19 cellular contexts compared by ENCODE assay signal in the genomic region with DNA sequence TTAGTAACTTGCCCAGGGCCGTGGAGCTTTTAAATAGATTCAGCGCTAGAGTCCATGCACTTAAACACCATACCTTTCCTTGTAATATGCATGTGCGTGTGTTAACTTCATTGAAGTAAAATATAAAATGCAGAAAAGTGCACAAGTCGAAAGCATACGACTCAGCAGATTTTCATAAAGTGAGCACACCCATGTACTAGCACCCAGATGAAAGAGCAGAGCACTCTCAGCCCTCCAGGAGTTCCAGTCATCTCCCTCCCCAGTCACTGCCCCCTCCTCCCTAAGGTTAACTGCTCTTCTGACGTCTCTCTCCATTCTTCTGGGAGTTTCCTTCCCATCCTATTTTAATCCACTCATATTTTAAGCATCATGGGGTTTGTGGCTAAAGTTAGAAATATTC. TPM values are rescaled to one million over a fixed set of nuclear protein-coding genes. Genes with fewer than 3 reads are reported as not detected.
A peak's percentile ranks its signal among the peaks of the same experiment; 100 is the strongest.
DNase-seq lines count a peak whose midpoint lies in the region; ATAC-seq, FAIRE-seq and TF ChIP-seq lines count a peak whose summit lies in the region.
"Had no signal": no experiment of that assay in that cellular context is flagged by ENCODE, and none has a peak within 500 bp of the region (broad histone marks: within the 10 kb centered on the region; RNA-seq: fewer than 3 reads in every experiment).

No MANE protein-coding gene starts in this region.

- H4K5ac ChIP-seq in H1 (ENCODE audit: insufficient read length, low read depth, low read length) = no peak overlapping the region

- no peak overlapping the region for H3K27ac ChIP-seq in BLaER1 treated with 17β-estradiol and CSF1 and Interleukin-3, amounts not matched to agents 10 nM and 100 nM
- H3K27ac ChIP-seq in H1 (ENCODE audit: low read depth, low read length) (no peak overlapping the region), sigmoid colon (peak overlapping the region in 1 of 4 donors; percentile 47)
- H3K27ac ChIP-seq: GM23248, KMS-11 had no signal

- H3K9ac ChIP-seq in BLaER1 treated with 17β-estradiol and CSF1 and Interleukin-3, amounts not matched to agents 10 nM and 100 nM = no peak overlapping the region
- H3K9ac ChIP-seq in Loucy (ENCODE audit: low read depth, low read length, poor library complexity, severe bottlenecking) (no peak overlapping the region), H1 (replicated peaks in 1 of 4; ENCODE audit: extremely low read depth in 1 of 4, low read depth in 3 of 4, low read length in 3 of 4) (no peak overlapping the region)
- H3K9ac ChIP-seq: GM23248, KMS-11 had no signal

- no peaks in the 10 kb centered on the region for H3K79me1 ChIP-seq in H1 (ENCODE audit: low read depth, low read length)

- peaks cover 0 to 22% (median 9%) of the 10 kb centered on the region in 11 experiments; a peak in 14 of 22 replicates for H3K9me3 ChIP-seq in BLaER1 treated with 17β-estradiol and CSF1 and Interleukin-3, amounts not matched to agents 10 nM and 100 nM (replicated peaks in 1 of 11)
- H3K9me3 ChIP-seq in Loucy (ENCODE audit: insufficient read depth, low read depth, low read length) (no peaks in the 10 kb centered on the region), H1 (ENCODE audit: insufficient read depth in 2 of 2, low read depth in 1 of 2, low read length in 1 of 2) (no peaks in the 10 kb centered on the region), sigmoid colon (no peaks in the 10 kb centered on the region)
- H3K9me3 ChIP-seq: Caco-2 had no signal

- no peak for TF ChIP-seq POLR2A in H1 (IDR thresholded peaks at IDR 0.05; ENCODE audit: control extremely low read depth in 1 of 2, low read depth in 2 of 2, low read length in 2 of 2)
- no peak for TF ChIP-seq POLR2A in sigmoid colon (IDR thresholded peaks at IDR 0.05)

- H3K36me3 ChIP-seq in BLaER1 treated with 17β-estradiol and CSF1 and Interleukin-3, amounts not matched to agents 10 nM and 100 nM = no peaks in the 10 kb centered on the region
- H3K36me3 ChIP-seq in Loucy (ENCODE audit: insufficient read depth, low read length) = no peaks in the 10 kb centered on the region
- H3K36me3 ChIP-seq in H1 (ENCODE audit: control insufficient read depth in 2 of 4, insufficient read depth in 4 of 4, low read length in 3 of 4) = no peaks in the 10 kb centered on the region
- H3K36me3 ChIP-seq in sigmoid colon = no peaks in the 10 kb centered on the region

- no peak overlapping the region for H4K91ac ChIP-seq in H1 (replicated peaks; ENCODE audit: insufficient read length, low read length)

- no peak for TF ChIP-seq CTCF in Loucy (conservative IDR thresholded peaks at IDR 0.05; ENCODE audit: low read length)
- no peak for TF ChIP-seq CTCF in H1 (IDR thresholded peaks at IDR 0.05; ENCODE audit: control extremely low read depth in 1 of 3, insufficient read depth in 1 of 3, low read depth in 1 of 3, low read length in 3 of 3)
- TF ChIP-seq CTCF in sigmoid colon (IDR thresholded peaks at IDR 0.05) = no peak

- H2BK12ac ChIP-seq in H1 (ENCODE audit: low read depth, low read length) = no peak overlapping the region

- H2BK20ac ChIP-seq in H1 (ENCODE audit: low read length) = no peak overlapping the region

- no peaks in the 10 kb centered on the region for H3F3A ChIP-seq in Loucy (ENCODE audit: low read depth)

- no peak overlapping the region for H2BK5ac ChIP-seq in H1 (ENCODE audit: low read depth, low read length)

- no peak overlapping the region for H2AK5ac ChIP-seq in H1 (ENCODE audit: low read depth, low read length)

- CTCF ChIA-PET in H1 (lab: Charles Lee; ENCODE audit: partially characterized antibody) = interaction anchor here (0.8 to 2.0 kb wide), 5 partner anchors 17 to 122 kb away, joined by 3 to 9 read pairs (median 3); a partner anchor contains a TSS

- H3K56ac ChIP-seq in H1 (replicated peaks; ENCODE audit: insufficient read length, low read depth, low read length) = no peak overlapping the region

- H2BK15ac ChIP-seq in H1 (ENCODE audit: low read length) = no peak overlapping the region

- peak; percentile 14 for ATAC-seq in sciatic nerve
- no peak for ATAC-seq in HG02610 (IDR thresholded peaks at IDR 0.05; ENCODE audit: unreplicated experiment)
- no peak for ATAC-seq in HG03025 (IDR thresholded peaks at IDR 0.05; ENCODE audit: low FRiP score, unreplicated experiment)

- no peak for TF ChIP-seq RAD21 in H1 (IDR thresholded peaks at IDR 0.05 in 1 of 2, conservative IDR thresholded peaks at IDR 0.05 in 1 of 2; ENCODE audit: low read depth in 2 of 2, low read length in 2 of 2)

- H3K4ac ChIP-seq in H1 (replicated peaks; ENCODE audit: insufficient read length, low read depth, low read length) = no peak overlapping the region

- no peaks in the 10 kb centered on the region for H4K20me1 ChIP-seq in BLaER1 treated with 17β-estradiol and CSF1 and Interleukin-3, amounts not matched to agents 10 nM and 100 nM
- H4K20me1 ChIP-seq in Loucy (ENCODE audit: insufficient read depth, low read length, poor library complexity, severe bottlenecking) = no peaks in the 10 kb centered on the region
- no peaks in the 10 kb centered on the region for H4K20me1 ChIP-seq in H1 (replicated peaks in 1 of 2; ENCODE audit: control insufficient read depth in 1 of 2, insufficient read depth in 2 of 2, low read length in 2 of 2)

- 81% methylated on average over 6 of the region's 6 CpGs; no CpG with 5 or more reads in 1 of the 2 experiments for WGBS in H1 (ENCODE audit: extremely low coverage in 1 of 2, insufficient coverage in 1 of 2, insufficient read length in 1 of 2, insufficient replicate concordance in 2 of 2, low coverage in 1 of 2, low lambda C conversion rate in 2 of 2, missing lambda C conversion rate in 1 of 2), 2 experiments
- WGBS in sigmoid colon, 2 donors = 76 to 77% methylated on average over 6 of the region's 6 CpGs

- H3K9me2 ChIP-seq in Loucy (replicated peaks; ENCODE audit: low read depth, low read length) = no peaks in the 10 kb centered on the region

- peaks cover 9 to 16% (median 13%) of the 10 kb centered on the region in 10 experiments for H3K4me1 ChIP-seq in BLaER1 treated with 17β-estradiol and CSF1 and Interleukin-3, amounts not matched to agents 10 nM and 100 nM
- H3K4me1 ChIP-seq in Loucy (ENCODE audit: insufficient read depth, low read length, poor library complexity, severe bottlenecking) = peaks cover 6% of the 10 kb centered on the region
- H3K4me1 ChIP-seq in H1 (replicated peaks in 1 of 4; ENCODE audit: control insufficient read depth in 3 of 4, insufficient read depth in 4 of 4, low read length in 3 of 4) = no peaks in the 10 kb centered on the region; a peak in 1 of 7 replicates
- H3K4me1 ChIP-seq in sigmoid colon = peaks cover 0 to 12% (median 9%) of the 10 kb centered on the region in 4 donors
- H3K4me1 ChIP-seq: Caco-2 had no signal

- no peak overlapping the region for H4K8ac ChIP-seq in H1 (ENCODE audit: extremely low read depth, insufficient read depth, low read length)

- POLR2A ChIA-PET in H1 (lab: Charles Lee; ENCODE audit: partially characterized antibody) = interaction anchor here (0.8 to 1.0 kb wide), 3 partner anchors 12 to 117 kb away, joined by 3 to 8 read pairs (median 4); a partner anchor contains a TSS

- no peak overlapping the region for H3K18ac ChIP-seq in H1 (ENCODE audit: extremely low read depth, low read length)

- H3K14ac ChIP-seq in H1 (ENCODE audit: insufficient read length) = no peak overlapping the region

- H3K23me2 ChIP-seq in H1 (ENCODE audit: low read depth, low read length) = no peaks in the 10 kb centered on the region

- H3K4me3 ChIP-seq in BLaER1 treated with 17β-estradiol and CSF1 and Interleukin-3, amounts not matched to agents 10 nM and 100 nM = no peak overlapping the region
- H3K4me3 ChIP-seq in Loucy (ENCODE audit: low read length, poor library complexity, severe bottlenecking) (no peak overlapping the region), H1 (ENCODE audit: extremely low read depth in 1 of 4, insufficient read depth in 2 of 4, low read depth in 3 of 4, low read length in 4 of 4) (no peak overlapping the region), sigmoid colon (no peak overlapping the region)
- H3K4me3 ChIP-seq: GM23248 had no signal

- TF ChIP-seq EP300 in H1 (IDR thresholded peaks at IDR 0.05; ENCODE audit: borderline replicate concordance in 1 of 2, low read depth in 2 of 2, low read length in 2 of 2) = no peak
- no peak for TF ChIP-seq EP300 in sigmoid colon (IDR thresholded peaks at IDR 0.05)

- H2BK120ac ChIP-seq in H1 (replicated peaks; ENCODE audit: low read depth, low read length) = no peak overlapping the region

- H3K79me2 ChIP-seq in Loucy (ENCODE audit: insufficient read depth, low read length) (no peaks in the 10 kb centered on the region), H1 (ENCODE audit: control insufficient read depth in 1 of 2, insufficient read depth in 2 of 2, low read length in 2 of 2) (no peaks in the 10 kb centered on the region)

- H2AFZ ChIP-seq in Loucy (ENCODE audit: low read length) = 0 out of 2 replicates have a peak overlapping the region, but pooled peaks have one; percentile 57
- H2AFZ ChIP-seq in H1 (ENCODE audit: low read length) = no peak overlapping the region
- H2AFZ ChIP-seq: GM23248 had no signal

- DNase-seq in H1 (ENCODE audit: low read depth in 1 of 2, low spot score in 2 of 2) = no peak
- DNase-seq in sciatic nerve (ENCODE audit: low spot score) = no peak
- no peak for DNase-seq in superior temporal gyrus (ENCODE audit: extremely low spot score)
- no peak for DNase-seq in sigmoid colon
- DNase-seq: AML-193, Caco-2, HCEC 1CT had no signal

- no peaks in the 10 kb centered on the region; a peak in 1 of 22 replicates for H3K27me3 ChIP-seq in BLaER1 treated with 17β-estradiol and CSF1 and Interleukin-3, amounts not matched to agents 10 nM and 100 nM
- H3K27me3 ChIP-seq in Loucy (ENCODE audit: insufficient read depth, low read length, poor library complexity, severe bottlenecking) = no peaks in the 10 kb centered on the region
- H3K27me3 ChIP-seq in H1 (replicated peaks in 1 of 4; ENCODE audit: control insufficient read depth in 3 of 4, extremely low read depth in 1 of 4, insufficient read depth in 3 of 4, low read length in 3 of 4) = no peaks in the 10 kb centered on the region
- H3K27me3 ChIP-seq in sigmoid colon = no peaks in the 10 kb centered on the region

- no peak overlapping the region for H3K23ac ChIP-seq in H1 (ENCODE audit: insufficient read length)

- FAIRE-seq in H1 (lab: Jason Lieb, UNC) = no peak
- FAIRE-seq: A204.1, D721Med, G401.6, GM12891, H54 had no signal

- intact Hi-C loops in sciatic nerve (cut with DNase I) = no loop called here
- intact Hi-C loops in sigmoid colon (cut with DNase I) = no loop called here

- H3K4me2 ChIP-seq in BLaER1 treated with 17β-estradiol and CSF1 and Interleukin-3, amounts not matched to agents 10 nM and 100 nM = peak overlapping the region in 8 of 11 experiments; percentile 56 to 69 (median 59); a peak in 15 of 22 replicates
- H3K4me2 ChIP-seq in Loucy (ENCODE audit: low read depth, low read length, poor library complexity, severe bottlenecking) (peak overlapping the region; percentile 31), H1 (ENCODE audit: insufficient read depth in 1 of 2, low read depth in 2 of 2, low read length in 2 of 2) (peak overlapping the region in 1 of 2 experiments; percentile 11; a peak in 1 of 4 replicates)
- H3K4me2 ChIP-seq: KMS-11 had no signal

RNA-seq across cellular contexts. Expression of a gene that starts 20.2 kb away (rescaled TPM):
- total RNA-seq in H1 (2021; fragmentation: NEBNext Ultra II Directional; extraction: Animal tissue kit (Norgen Biotek cat#: 25700)) = 1.1 and 1.2 TPM in 2 replicates
- polyA plus RNA-seq in H1 (2011; rRNA removed) (1.3 and 1.5 TPM in 2 replicates), sigmoid colon (under 1 TPM in 2 of 3 donors, not detected in 1; 0.12 to 0.60 TPM)
- 2.3 TPM for polyA plus RNA-seq in H1 (2011; cell fraction: cytosol; rRNA removed)
- polyA plus RNA-seq in H1 (2011; cell fraction: nucleus; rRNA removed) = 1.3 TPM
- polyA plus RNA-seq in H1 (2012, experiment 1 of 2) = 0.83 to 1.6 TPM (median 1.2 TPM) in 4 replicates
- 1.3 TPM for polyA plus RNA-seq in H1 (2012, experiment 2 of 2)
- polyA plus RNA-seq in H1 (2013, experiment 1 of 2) = 1.3 TPM
- polyA plus RNA-seq in H1 (2013, experiment 2 of 2) = 1.6 TPM
- 1.1 and 1.4 TPM in 2 replicates for polyA minus RNA-seq in H1 (2011; rRNA and poly(A)+ RNA removed)
- polyA minus RNA-seq in H1 (2011; cell fraction: cytosol; rRNA and poly(A)+ RNA removed) = not detected
- polyA minus RNA-seq in H1 (2011; cell fraction: nucleus; rRNA and poly(A)+ RNA removed) = 1.8 TPM
- total RNA-seq in sciatic nerve (not detected), sigmoid colon (not detected)
- total RNA-seq: Caco-2; CD4-positive, CD25-positive, alpha-beta regulatory T cell; GM23248 had no signal
- polyA plus RNA-seq: CD4-positive, CD25-positive, alpha-beta regulatory T cell; GM23248 had no signal

RNA-seq across cellular contexts. Expression of a gene that starts 26.3 kb away (rescaled TPM):
- 104 and 112 TPM in 2 replicates for total RNA-seq in H1 (2021; fragmentation: NEBNext Ultra II Directional; extraction: Animal tissue kit (Norgen Biotek cat#: 25700))
- 70.6 and 117 TPM in 2 replicates for polyA plus RNA-seq in H1 (2011; rRNA removed)
- 119 TPM for polyA plus RNA-seq in H1 (2011; cell fraction: cytosol; rRNA removed)
- 102 TPM for polyA plus RNA-seq in H1 (2011; cell fraction: nucleus; rRNA removed)
- polyA plus RNA-seq in H1 (2012, experiment 1 of 2) = 114 to 133 TPM (median 126 TPM) in 4 replicates
- 17.7 TPM for polyA plus RNA-seq in H1 (2012, experiment 2 of 2)
- polyA plus RNA-seq in H1 (2013, experiment 1 of 2) = 244 TPM
- polyA plus RNA-seq in H1 (2013, experiment 2 of 2) = 264 TPM
- polyA minus RNA-seq in H1 (2011; rRNA and poly(A)+ RNA removed) = 155 and 187 TPM in 2 replicates
- 150 TPM for polyA minus RNA-seq in H1 (2011; cell fraction: cytosol; rRNA and poly(A)+ RNA removed)
- polyA minus RNA-seq in H1 (2011; cell fraction: nucleus; rRNA and poly(A)+ RNA removed) = 106 TPM
- 46.1 TPM for total RNA-seq in sciatic nerve
- 10 to 100 TPM; 24.7 to 49.0 (median 38.5) TPM for total RNA-seq in sigmoid colon
- polyA plus RNA-seq in sigmoid colon = 10 to 100 TPM in 2 of 3 donors, 1 to 10 TPM in 1; 4.2 to 58.5 (median 14.6) TPM

RNA-seq across cellular contexts. Expression of a gene that starts 47.4 kb away (rescaled TPM):
- 98.7 and 104 TPM in 2 replicates for total RNA-seq in H1 (2021; fragmentation: NEBNext Ultra II Directional; extraction: Animal tissue kit (Norgen Biotek cat#: 25700))
- polyA plus RNA-seq in H1 (2011; rRNA removed) (17.2 and 28.1 TPM in 2 replicates), sigmoid colon (100 to 1,000 TPM in 2 of 3 donors, 10 to 100 TPM in 1; 68.5 to 148 (median 138) TPM)
- 38.5 TPM for polyA plus RNA-seq in H1 (2011; cell fraction: cytosol; rRNA removed)
- 31.0 TPM for polyA plus RNA-seq in H1 (2011; cell fraction: nucleus; rRNA removed)
- 67.3 to 95.8 TPM (median 76.8 TPM) in 4 replicates for polyA plus RNA-seq in H1 (2012, experiment 1 of 2)
- polyA plus RNA-seq in H1 (2012, experiment 2 of 2) = 24.0 TPM
- polyA plus RNA-seq in H1 (2013, experiment 1 of 2) = 47.8 TPM
- polyA plus RNA-seq in H1 (2013, experiment 2 of 2) = 58.5 TPM
- polyA minus RNA-seq in H1 (2011; rRNA and poly(A)+ RNA removed) = 34.9 and 41.9 TPM in 2 replicates
- 23.3 TPM for polyA minus RNA-seq in H1 (2011; cell fraction: cytosol; rRNA and poly(A)+ RNA removed)
- polyA minus RNA-seq in H1 (2011; cell fraction: nucleus; rRNA and poly(A)+ RNA removed) = 44.8 TPM
- total RNA-seq in sciatic nerve (111 TPM), sigmoid colon (100 to 1,000 TPM in 2 of 4 donors, 10 to 100 TPM in 2; 58.6 to 114 (median 97.7) TPM)
